ENCODE assay signal across 1 cellular context in genomic region chr16:77531741-77532140, GRCh38.
TF ChIP-seq lines count a peak whose summit lies in the region.

No MANE protein-coding gene starts in this region.

TF ChIP-seq in WTC11, 78 proteins besides CTCF, POLR2A, EP300 and RAD21 (continued from another document):
- no peak for TF ChIP-seq ATF1 (CRISPR knock-in tag; IDR thresholded peaks at IDR 0.05)
- no peak for TF ChIP-seq TEAD1 (CRISPR knock-in tag; IDR thresholded peaks at IDR 0.05)
- TF ChIP-seq OVOL2 (CRISPR knock-in tag; IDR thresholded peaks at IDR 0.05; ENCODE audit: borderline replicate concordance) = no peak
- no peak for TF ChIP-seq ZNF423 (CRISPR knock-in tag; IDR thresholded peaks at IDR 0.05)
